In genomic region chr11:73350908-73351636, GRCh38 we compare ENCODE assay signal across 8 cellular contexts. TPM values are rescaled to one million over a fixed set of nuclear protein-coding genes. Genes with fewer than 3 reads are reported as not detected.
DNase-seq lines count a peak whose midpoint lies in the region; ATAC-seq, FAIRE-seq and TF ChIP-seq lines count a peak whose summit lies in the region.

No MANE protein-coding gene starts in this region.

- TF ChIP-seq CTCF in AG09319 (IDR thresholded peaks at IDR 0.05; ENCODE audit: low read depth, low read length) = no peak; the same call in none of the 2 replicates

- no peak for FAIRE-seq in H54 (lab: Jason Lieb, UNC)

- TF ChIP-seq POLR2A in H54 (IDR thresholded peaks at IDR 0.05; ENCODE audit: low read depth, low read length) = no peak

- no peak for ATAC-seq in HG02870 (IDR thresholded peaks at IDR 0.05; ENCODE audit: unreplicated experiment)

- DNase-seq in AG09319 (ENCODE audit: extremely low read depth, low read depth) (peak; percentile 52), H54 (ENCODE audit: insufficient read length, low spot score) (peak; percentile 96), NCI-H446 (lab: John Stamatoyannopoulos, UW) (peak; percentile 46 to 78), dedifferentiated amniotic fluid mesenchymal stem cell (ENCODE audit: extremely low spot score) (peak; percentile 69), lung microvascular endothelial cell (ENCODE audit: low read depth in 2 of 2) (peak; percentile 77 to 84)
- DNase-seq in activated CD4-positive, alpha-beta T cell treated with anti-CD3 and anti-CD28 coated beads for 4 hours = peak; percentile 36 to 53
- DNase-seq in stimulated activated CD8-positive, alpha-beta memory T cell treated with anti-CD3 and anti-CD28 coated beads, Interleukin-15, amount 100 ng/mL, for 1 hour (ENCODE audit: low read depth) = peak; percentile 31

RNA-seq across cellular contexts. Expression of gene RELT, which starts 25.1 kb away (rescaled TPM):
- total RNA-seq in lung microvascular endothelial cell = 2.6 and 3.1 TPM in 2 replicates

RNA-seq across cellular contexts. Expression of gene ARHGEF17, which starts 43.0 kb away (rescaled TPM):
- 28.0 and 30.7 TPM in 2 replicates for total RNA-seq in lung microvascular endothelial cell

Comparison
In these comparisons a context has a peak if more than half of its experiments do, and no peak if none do; other contexts are left out.
1. DNase-seq: peak in every context shown above with its lines; median percentile 96 in H54; 80 in lung microvascular endothelial cell; 69 in dedifferentiated amniotic fluid mesenchymal stem cell; 62 in NCI-H446; 52 in AG09319; 44 in activated CD4-positive, alpha-beta T cell treated with anti-CD3 and anti-CD28 coated beads for 4 hours; 31 in stimulated activated CD8-positive, alpha-beta memory T cell treated with anti-CD3 and anti-CD28 coated beads, Interleukin-15, amount 100 ng/mL, for 1 hour.